In the genomic region with DNA sequence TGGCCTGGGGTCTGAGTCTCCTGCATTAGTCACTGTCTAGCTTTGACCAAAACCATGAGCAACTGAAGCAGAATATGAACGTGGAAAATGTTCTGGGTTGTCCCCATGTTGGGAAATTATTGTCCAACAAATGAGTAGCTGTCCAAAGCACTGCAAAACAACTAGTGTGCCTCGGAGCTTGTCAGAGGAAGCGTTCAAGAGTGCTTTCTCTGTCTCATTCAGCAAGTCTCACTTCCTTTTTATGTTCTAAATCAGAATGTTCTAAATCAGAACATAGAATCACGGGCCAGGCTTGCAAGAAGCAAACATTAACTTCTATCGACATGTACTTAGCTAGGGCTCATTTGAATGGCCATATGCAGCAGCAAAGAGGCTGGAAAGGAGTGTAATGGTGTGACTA, we compare ENCODE assay signal across 11 cellular contexts. TPM values are rescaled to one million over a fixed set of nuclear protein-coding genes. Genes with fewer than 3 reads are reported as not detected.
DNase-seq lines count a peak whose midpoint lies in the region; ATAC-seq and TF ChIP-seq lines count a peak whose summit lies in the region.
"Not testable (repeated sequence)": the region's sequence is repeated elsewhere in the genome, so short reads cannot be mapped to it uniquely, and the experiment has no call there.
"Had no signal": no experiment of that assay in that cellular context is flagged by ENCODE, and none has a peak within 500 bp of the region (broad histone marks: within the 10 kb centered on the region; RNA-seq: fewer than 3 reads in every experiment).

No MANE protein-coding gene starts in this region.

- CTCF ChIA-PET in activated B cell treated with CpG ODN at 0.5 μM for 24 hours (lab: Charles Lee) = not testable (repeated sequence)

- POLR2A ChIA-PET in activated B cell treated with CpG ODN at 0.5 μM for 24 hours (lab: Charles Lee) = not testable (repeated sequence)

- H3K9me3 Mint-ChIP-seq in activated B cell treated with CpG ODN at 0.5 μM for 24 hours = not testable (repeated sequence)

- ATAC-seq in GM18502 (IDR thresholded peaks at IDR 0.05; ENCODE audit: poor library complexity, unreplicated experiment) = peak; percentile 82
- ATAC-seq in GM18520 (IDR thresholded peaks at IDR 0.05; ENCODE audit: unreplicated experiment) = peak; percentile 63
- peak; percentile 62 for ATAC-seq in GM19395 (IDR thresholded peaks at IDR 0.05; ENCODE audit: unreplicated experiment)
- ATAC-seq in GM21381 (IDR thresholded peaks at IDR 0.05; ENCODE audit: unreplicated experiment) = peak; percentile 58
- peak; percentile 55 for ATAC-seq in HG02623 (IDR thresholded peaks at IDR 0.05; ENCODE audit: unreplicated experiment)
- ATAC-seq in HG03095 (IDR thresholded peaks at IDR 0.05; ENCODE audit: unreplicated experiment) = peak; percentile 48
- peak; percentile 72 for ATAC-seq in HG03442 (IDR thresholded peaks at IDR 0.05; ENCODE audit: unreplicated experiment)
- ATAC-seq in activated B cell treated with CpG ODN at 0.5 μM for 24 hours (ENCODE audit: low read depth) = peak; percentile 28

- DNase-seq in activated B cell treated with CpG ODN at 0.5 μM for 24 hours = not testable (repeated sequence)

- TF ChIP-seq CTCF in activated B cell treated with CpG ODN at 0.5 μM for 24 hours (IDR thresholded peaks at IDR 0.05) = not testable (repeated sequence)

- H3K36me3 Mint-ChIP-seq in activated B cell treated with CpG ODN at 0.5 μM for 24 hours (ENCODE audit: low read depth) = not testable (repeated sequence)

- not testable (repeated sequence) for H3K4me1 Mint-ChIP-seq in activated B cell treated with CpG ODN at 0.5 μM for 24 hours

- not testable (repeated sequence) for H3K4me3 Mint-ChIP-seq in activated B cell treated with CpG ODN at 0.5 μM for 24 hours

- intact Hi-C loops in activated B cell treated with CpG ODN at 0.5 μM for 24 hours (cut with micrococcal nuclease) = not testable (repeated sequence)

- not testable (repeated sequence) for H3K27me3 Mint-ChIP-seq in activated B cell treated with CpG ODN at 0.5 μM for 24 hours

- not testable (repeated sequence) for H3K27ac Mint-ChIP-seq in activated B cell treated with CpG ODN at 0.5 μM for 24 hours

RNA-seq across cellular contexts. Expression of gene POTEG, which starts 5.1 kb away (rescaled TPM):
- not detected in 2 replicates for total RNA-seq in activated B cell treated with CpG ODN at 0.5 μM for 24 hours
- total RNA-seq: Caco-2; CD8-positive, alpha-beta memory T cell; H9 had no signal

Comparison
In these comparisons a context has a peak if more than half of its experiments do, and no peak if none do; other contexts are left out.
1. ATAC-seq: peak in every context shown above with its lines; median percentile 82 in GM18502; 72 in HG03442; 63 in GM18520; 62 in GM19395; 58 in GM21381; 55 in HG02623; 48 in HG03095; 28 in activated B cell treated with CpG ODN at 0.5 μM for 24 hours.